Comparison of ENCODE assay signal across 21 cellular contexts in the genomic region with DNA sequence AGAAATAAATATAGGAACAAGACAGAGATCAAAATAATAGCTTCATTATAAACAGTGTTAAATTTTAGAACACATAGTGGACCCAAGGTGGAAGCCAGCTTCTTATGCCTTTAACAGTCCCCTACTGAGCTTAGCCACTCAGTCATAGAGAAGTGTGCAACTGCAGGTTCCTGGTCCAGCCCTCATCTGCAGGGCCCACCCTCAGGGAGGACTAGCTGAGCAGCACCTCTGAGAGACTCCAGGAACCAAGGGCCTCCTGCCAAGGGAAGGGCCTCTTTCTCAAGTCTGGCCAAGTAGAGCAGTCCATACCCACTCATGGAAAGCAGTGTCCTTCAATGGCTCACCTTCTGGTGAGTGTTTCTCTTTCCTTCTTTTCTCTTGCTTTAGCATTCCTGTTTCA.
A peak's percentile ranks its signal among the peaks of the same experiment; 100 is the strongest.
DNase-seq lines count a peak whose midpoint lies in the region; ATAC-seq, FAIRE-seq and TF ChIP-seq lines count a peak whose summit lies in the region.
"Had no signal": no experiment of that assay in that cellular context is flagged by ENCODE, and none has a peak within 500 bp of the region (broad histone marks: within the 10 kb centered on the region; RNA-seq: fewer than 3 reads in every experiment).

No MANE protein-coding gene starts in this region.

- in situ Hi-C loops in K562 (cut with MboI): no loop called here

- H3K4me3 ChIP-seq in heart left ventricle (no peak overlapping the region), K562 (no peak overlapping the region), left lung (no peak overlapping the region), aorta (ENCODE audit: low read length in 2 of 2) (no peak overlapping the region)
- H3K4me3 ChIP-seq: BLaER1, GM23248 had no signal

- TF ChIP-seq CTCF in heart left ventricle (IDR thresholded peaks at IDR 0.05) (no peak), K562 (IDR thresholded peaks at IDR 0.05 in 2 of 3, conservative IDR thresholded peaks at IDR 0.05 in 1 of 3; ENCODE audit: insufficient read depth in 2 of 3, low read depth in 1 of 3, low read length in 3 of 3) (no peak), left lung (IDR thresholded peaks at IDR 0.05) (no peak), GM10248 (IDR thresholded peaks at IDR 0.05; ENCODE audit: control extremely low read depth, extremely low read depth, low read depth, missing control alignments) (no peak)

- no TSS peak for BruUV-seq in K562 (replicated peaks; lab: Mats Ljungman, UMichigan)

- TF ChIP-seq RAD21 in K562 (CRISPR knock-in tag; conservative IDR thresholded peaks at IDR 0.05 in 1 of 2, IDR thresholded peaks at IDR 0.05 in 1 of 2): no peak

- no peak for TF ChIP-seq EP300 in K562 (IDR thresholded peaks at IDR 0.05; ENCODE audit: low read length)

- H3K27me3 ChIP-seq in heart left ventricle (no peaks in the 10 kb centered on the region), K562 (ENCODE audit: control insufficient read depth in 2 of 2, insufficient read depth in 2 of 2, low read length in 2 of 2) (no peaks in the 10 kb centered on the region), left lung (no peaks in the 10 kb centered on the region), aorta (ENCODE audit: control insufficient read depth in 1 of 2, insufficient read depth in 2 of 2, low read length in 1 of 2) (no peaks in the 10 kb centered on the region)
- H3K27me3 ChIP-seq: BLaER1 had no signal

- ATAC-seq in heart left ventricle (peak; percentile 55 to 72 (median 69)), K562 (peak; percentile 91), left lung (peak; percentile 33), aorta (ENCODE audit: low FRiP score) (peak; percentile 59), GM19452 (IDR thresholded peaks at IDR 0.05; ENCODE audit: unreplicated experiment) (no peak)
- ATAC-seq: CD8-positive, alpha-beta T cell; PC-3 had no signal

- CTCF ChIA-PET in K562 (lab: Yijun Ruan, JAX; ENCODE audit: low intra/inter-chr PET ratio): no interaction called here
- CTCF ChIA-PET in GM10248 (lab: Yijun Ruan, JAX): interaction anchor here (1.3 to 1.5 kb wide), 2 partner anchors 11 to 13 kb away, joined by 4 to 5 read pairs; no protein-coding TSS in a partner anchor

- H3K4me2 ChIP-seq in K562 (ENCODE audit: insufficient read depth, low read length): no peak overlapping the region
- H3K4me2 ChIP-seq: BLaER1 had no signal

- H3K4me1 ChIP-seq in heart left ventricle: peaks cover 0 to 20% (median 7%) of the 10 kb centered on the region in 12 donors
- H3K4me1 ChIP-seq in K562 (replicated peaks in 1 of 2; ENCODE audit: control insufficient read depth in 2 of 2, insufficient read depth in 2 of 2, low read length in 2 of 2): no peaks in the 10 kb centered on the region
- H3K4me1 ChIP-seq in left lung: no peaks in the 10 kb centered on the region
- no peaks in the 10 kb centered on the region for H3K4me1 ChIP-seq in aorta (ENCODE audit: control insufficient read depth in 1 of 2, insufficient read depth in 2 of 2, low read length in 2 of 2)
- H3K4me1 ChIP-seq: BLaER1 had no signal

- no peaks in the 10 kb centered on the region for H3K9me1 ChIP-seq in K562 (ENCODE audit: control insufficient read depth, insufficient read depth, low read length)

- H3K36me3 ChIP-seq in heart left ventricle (no peaks in the 10 kb centered on the region), K562 (ENCODE audit: control insufficient read depth, insufficient read depth, low read length) (no peaks in the 10 kb centered on the region), left lung (no peaks in the 10 kb centered on the region), aorta (ENCODE audit: control insufficient read depth in 1 of 2, insufficient read depth in 2 of 2, low read length in 1 of 2) (no peaks in the 10 kb centered on the region)
- H3K36me3 ChIP-seq: BLaER1 had no signal

- H3K9me3 ChIP-seq in heart left ventricle: no peaks in the 10 kb centered on the region
- no peaks in the 10 kb centered on the region for H3K9me3 ChIP-seq in K562 (replicated peaks; ENCODE audit: control insufficient read depth, insufficient read depth, low read depth, low read length)
- H3K9me3 ChIP-seq in left lung: no peaks in the 10 kb centered on the region
- peaks cover 1% of the 10 kb centered on the region for H3K9me3 ChIP-seq in aorta (ENCODE audit: control insufficient read depth, low read length)
- H3K9me3 ChIP-seq: BLaER1 had no signal

- DNase-seq in heart left ventricle (peak in 4 of 5 donors; percentile 30 to 36 (median 32)), cardiac septum (ENCODE audit: low spot score) (no peak), K562 (ENCODE audit: extremely low read depth in 1 of 4, low spot score in 3 of 4) (peak in 1 of 4 experiments; percentile 11), left lung (peak in 1 of 2 donors; percentile 31), aorta (peak in 1 of 2 donors; percentile 59), epidermal melanocyte (ENCODE audit: insufficient read length, low spot score) (no peak), GM10248 (ENCODE audit: extremely low spot score) (no peak)
- DNase-seq: 8988T; CD8-positive, alpha-beta T cell; DMS79 treated with DMSO at 0.1 percent for 48 hours; GM23248; NCI-H1436; NCI-H2029; NCI-H2171; NCI-H446 treated with DMSO at 0.1 percent for 48 hours; NCI-H774; PC-3 had no signal

- no peaks in the 10 kb centered on the region for H3K79me2 ChIP-seq in K562 (ENCODE audit: control insufficient read depth, insufficient read depth, low read length)

- H3K9ac ChIP-seq in K562 (ENCODE audit: insufficient read depth in 1 of 2, low read depth in 2 of 2, low read length in 2 of 2): no peak overlapping the region
- H3K9ac ChIP-seq: BLaER1, GM23248 had no signal

- H2AFZ ChIP-seq in K562 (ENCODE audit: low read depth, low read length): peak overlapping the region; percentile 35

- TF ChIP-seq POLR2A in heart left ventricle (IDR thresholded peaks at IDR 0.05) (no peak), K562 (conservative IDR thresholded peaks at IDR 0.05) (no peak)

- intact Hi-C loops in heart left ventricle (cut with DNase I): loop anchor here in 1 of 10 donors (10.0 kb wide), 2 partner anchors 303 to 907 kb away; partner anchors contain the start of gene AHR
- intact Hi-C loops in cardiac septum (cut with DNase I): no loop called here
- intact Hi-C loops in K562 (cut with micrococcal nuclease): no loop called here
- intact Hi-C loops in left lung (cut with DNase I): no loop called here
- intact Hi-C loops in aorta (cut with DNase I): no loop called here

- no peaks in the 10 kb centered on the region for H4K20me1 ChIP-seq in K562 (replicated peaks; ENCODE audit: control insufficient read depth, insufficient read depth, low read length)
- H4K20me1 ChIP-seq: BLaER1 had no signal

- peak overlapping the region in 8 of 12 donors; percentile 5 to 43 (median 8) for H3K27ac ChIP-seq in heart left ventricle
- H3K27ac ChIP-seq in K562 (ENCODE audit: extremely low read depth, low read depth, low read length): no peak overlapping the region
- no peak overlapping the region for H3K27ac ChIP-seq in left lung
- H3K27ac ChIP-seq in aorta (ENCODE audit: low read depth in 1 of 2, low read length in 2 of 2): peak overlapping the region in 1 of 2 donors; percentile 37
- H3K27ac ChIP-seq: BLaER1, GM23248, HL-60 had no signal

- FAIRE-seq in K562 (lab: Jason Lieb, UNC): no peak
- FAIRE-seq: HTR-8/SVneo had no signal

- POLR2A ChIA-PET in K562 (lab: Yijun Ruan, JAX) (interaction anchor here (0.6 kb wide), 2 partner anchors 234 to 1214 kb away, joined by 3 read pairs; no protein-coding TSS in a partner anchor), GM10248 (lab: Yijun Ruan, JAX) (no interaction called here)

TF ChIP-seq in K562, 482 proteins besides CTCF, POLR2A, EP300 and RAD21 (continues in another document):
- TF ChIP-seq FOXP1 (CRISPR knock-in tag; IDR thresholded peaks at IDR 0.05): no peak
- TF ChIP-seq SIRT6 (IDR thresholded peaks at IDR 0.05; ENCODE audit: low read depth, low read length): no peak
- no peak for TF ChIP-seq THAP7 (CRISPR knock-in tag; IDR thresholded peaks at IDR 0.05)
- TF ChIP-seq HOMEZ (CRISPR knock-in tag; IDR thresholded peaks at IDR 0.05): no peak
- no peak for TF ChIP-seq FOXP4 (CRISPR knock-in tag; IDR thresholded peaks at IDR 0.05; ENCODE audit: borderline replicate concordance)

Comparison
In these comparisons a context has a peak if more than half of its experiments do, and no peak if none do; other contexts are left out.
1. DNase-seq: peak in heart left ventricle (4 of 5); none in cardiac septum (single experiment), epidermal melanocyte (single experiment) and GM10248 (single experiment).
2. H3K27ac ChIP-seq: peak in heart left ventricle (8 of 12); none in K562 (single experiment) and left lung (0 of 2).